1 cellular context compared by ENCODE assay signal in genomic region chr4:155402941-155403340, GRCh38.
TF ChIP-seq lines count a peak whose summit lies in the region.

No MANE protein-coding gene starts in this region.

TF ChIP-seq in H1, 55 proteins besides CTCF, POLR2A, EP300 and RAD21:
- TF ChIP-seq HDAC2 (IDR thresholded peaks at IDR 0.05; ENCODE audit: borderline replicate concordance in 1 of 2, low read depth in 2 of 2, low read length in 2 of 2), result no peak
